1 cellular context compared by ENCODE assay signal in the genomic region with DNA sequence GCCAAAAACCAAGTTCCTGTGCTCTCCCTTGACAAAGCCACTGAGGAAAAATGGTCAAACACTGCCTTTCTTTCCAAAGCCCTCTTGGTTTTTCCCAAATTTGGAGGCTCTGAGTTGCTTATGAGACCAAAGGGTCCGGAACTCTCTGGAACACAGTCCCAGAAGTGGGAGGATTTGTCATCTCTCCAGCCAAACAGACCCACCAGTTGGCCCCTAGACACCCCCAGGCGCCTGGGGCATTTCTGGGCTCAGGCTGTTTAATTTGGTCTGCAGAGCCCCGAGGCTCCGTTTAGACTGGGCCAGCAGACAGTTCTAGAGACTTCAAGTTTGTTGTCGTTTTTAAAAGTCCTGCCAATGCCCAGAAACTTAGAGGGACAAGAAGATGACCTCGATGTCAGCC.
TF ChIP-seq lines count a peak whose summit lies in the region.

No MANE protein-coding gene starts in this region.

TF ChIP-seq in WTC11, 78 proteins besides CTCF, POLR2A, EP300 and RAD21:
- TF ChIP-seq, protein P1, sequence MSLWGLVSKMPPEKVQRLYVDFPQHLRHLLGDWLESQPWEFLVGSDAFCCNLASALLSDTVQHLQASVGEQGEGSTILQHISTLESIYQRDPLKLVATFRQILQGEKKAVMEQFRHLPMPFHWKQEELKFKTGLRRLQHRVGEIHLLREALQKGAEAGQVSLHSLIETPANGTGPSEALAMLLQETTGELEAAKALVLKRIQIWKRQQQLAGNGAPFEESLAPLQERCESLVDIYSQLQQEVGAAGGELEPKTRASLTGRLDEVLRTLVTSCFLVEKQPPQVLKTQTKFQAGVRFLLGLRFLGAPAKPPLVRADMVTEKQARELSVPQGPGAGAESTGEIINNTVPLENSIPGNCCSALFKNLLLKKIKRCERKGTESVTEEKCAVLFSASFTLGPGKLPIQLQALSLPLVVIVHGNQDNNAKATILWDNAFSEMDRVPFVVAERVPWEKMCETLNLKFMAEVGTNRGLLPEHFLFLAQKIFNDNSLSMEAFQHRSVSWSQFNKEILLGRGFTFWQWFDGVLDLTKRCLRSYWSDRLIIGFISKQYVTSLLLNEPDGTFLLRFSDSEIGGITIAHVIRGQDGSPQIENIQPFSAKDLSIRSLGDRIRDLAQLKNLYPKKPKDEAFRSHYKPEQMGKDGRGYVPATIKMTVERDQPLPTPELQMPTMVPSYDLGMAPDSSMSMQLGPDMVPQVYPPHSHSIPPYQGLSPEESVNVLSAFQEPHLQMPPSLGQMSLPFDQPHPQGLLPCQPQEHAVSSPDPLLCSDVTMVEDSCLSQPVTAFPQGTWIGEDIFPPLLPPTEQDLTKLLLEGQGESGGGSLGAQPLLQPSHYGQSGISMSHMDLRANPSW (CRISPR knock-in tag; conservative IDR thresholded peaks at IDR 0.05; ENCODE audit: low read depth), result no peak
- TF ChIP-seq GABPB1 (CRISPR knock-in tag; IDR thresholded peaks at IDR 0.05), result no peak
- TF ChIP-seq, protein P2, sequence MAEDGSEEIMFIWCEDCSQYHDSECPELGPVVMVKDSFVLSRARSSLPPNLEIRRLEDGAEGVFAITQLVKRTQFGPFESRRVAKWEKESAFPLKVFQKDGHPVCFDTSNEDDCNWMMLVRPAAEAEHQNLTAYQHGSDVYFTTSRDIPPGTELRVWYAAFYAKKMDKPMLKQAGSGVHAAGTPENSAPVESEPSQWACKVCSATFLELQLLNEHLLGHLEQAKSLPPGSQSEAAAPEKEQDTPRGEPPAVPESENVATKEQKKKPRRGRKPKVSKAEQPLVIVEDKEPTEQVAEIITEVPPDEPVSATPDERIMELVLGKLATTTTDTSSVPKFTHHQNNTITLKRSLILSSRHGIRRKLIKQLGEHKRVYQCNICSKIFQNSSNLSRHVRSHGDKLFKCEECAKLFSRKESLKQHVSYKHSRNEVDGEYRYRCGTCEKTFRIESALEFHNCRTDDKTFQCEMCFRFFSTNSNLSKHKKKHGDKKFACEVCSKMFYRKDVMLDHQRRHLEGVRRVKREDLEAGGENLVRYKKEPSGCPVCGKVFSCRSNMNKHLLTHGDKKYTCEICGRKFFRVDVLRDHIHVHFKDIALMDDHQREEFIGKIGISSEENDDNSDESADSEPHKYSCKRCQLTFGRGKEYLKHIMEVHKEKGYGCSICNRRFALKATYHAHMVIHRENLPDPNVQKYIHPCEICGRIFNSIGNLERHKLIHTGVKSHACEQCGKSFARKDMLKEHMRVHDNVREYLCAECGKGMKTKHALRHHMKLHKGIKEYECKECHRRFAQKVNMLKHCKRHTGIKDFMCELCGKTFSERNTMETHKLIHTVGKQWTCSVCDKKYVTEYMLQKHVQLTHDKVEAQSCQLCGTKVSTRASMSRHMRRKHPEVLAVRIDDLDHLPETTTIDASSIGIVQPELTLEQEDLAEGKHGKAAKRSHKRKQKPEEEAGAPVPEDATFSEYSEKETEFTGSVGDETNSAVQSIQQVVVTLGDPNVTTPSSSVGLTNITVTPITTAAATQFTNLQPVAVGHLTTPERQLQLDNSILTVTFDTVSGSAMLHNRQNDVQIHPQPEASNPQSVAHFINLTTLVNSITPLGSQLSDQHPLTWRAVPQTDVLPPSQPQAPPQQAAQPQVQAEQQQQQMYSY (CRISPR knock-in tag; IDR thresholded peaks at IDR 0.05), result no peak
- TF ChIP-seq ZNF671 (CRISPR knock-in tag; IDR thresholded peaks at IDR 0.05), result no peak
- no peak for TF ChIP-seq ZNF121 (CRISPR knock-in tag; IDR thresholded peaks at IDR 0.05)
- TF ChIP-seq, protein P3, sequence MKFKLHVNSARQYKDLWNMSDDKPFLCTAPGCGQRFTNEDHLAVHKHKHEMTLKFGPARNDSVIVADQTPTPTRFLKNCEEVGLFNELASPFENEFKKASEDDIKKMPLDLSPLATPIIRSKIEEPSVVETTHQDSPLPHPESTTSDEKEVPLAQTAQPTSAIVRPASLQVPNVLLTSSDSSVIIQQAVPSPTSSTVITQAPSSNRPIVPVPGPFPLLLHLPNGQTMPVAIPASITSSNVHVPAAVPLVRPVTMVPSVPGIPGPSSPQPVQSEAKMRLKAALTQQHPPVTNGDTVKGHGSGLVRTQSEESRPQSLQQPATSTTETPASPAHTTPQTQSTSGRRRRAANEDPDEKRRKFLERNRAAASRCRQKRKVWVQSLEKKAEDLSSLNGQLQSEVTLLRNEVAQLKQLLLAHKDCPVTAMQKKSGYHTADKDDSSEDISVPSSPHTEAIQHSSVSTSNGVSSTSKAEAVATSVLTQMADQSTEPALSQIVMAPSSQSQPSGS (CRISPR knock-in tag; IDR thresholded peaks at IDR 0.05; ENCODE audit: borderline replicate concordance, low read depth), result no peak
